16 cellular contexts compared by ENCODE assay signal in the genomic region with DNA sequence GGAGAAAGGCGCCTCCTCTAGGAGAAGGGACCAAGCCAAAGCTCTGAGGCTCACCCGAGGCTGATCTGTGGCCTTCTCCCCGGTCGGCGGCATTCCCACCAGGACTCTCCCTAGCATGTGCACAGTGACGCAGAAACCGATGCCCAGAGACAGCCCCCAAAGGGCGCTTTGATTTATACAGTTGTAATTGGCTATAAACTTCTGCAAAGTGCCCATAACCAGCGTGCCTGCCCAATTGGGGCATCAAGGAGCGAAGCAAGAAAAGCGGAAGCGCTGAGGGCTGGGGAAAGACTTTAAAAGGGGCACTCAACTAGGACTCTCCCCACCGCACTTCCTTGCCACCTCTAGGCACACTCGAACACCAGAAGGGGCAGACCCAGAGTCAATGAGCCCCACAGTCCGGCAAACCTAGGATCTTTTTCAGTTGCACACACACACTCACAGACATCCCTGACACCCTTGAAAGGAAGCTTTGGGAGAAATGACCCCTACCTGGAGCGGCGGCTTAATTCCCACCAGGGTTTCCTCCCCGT. TPM values are rescaled to one million over a fixed set of nuclear protein-coding genes. Genes with fewer than 3 reads are reported as not detected.
DNase-seq lines count a peak whose midpoint lies in the region; ATAC-seq and TF ChIP-seq lines count a peak whose summit lies in the region.
"Had no signal": no experiment of that assay in that cellular context is flagged by ENCODE, and none has a peak within 500 bp of the region (broad histone marks: within the 10 kb centered on the region; RNA-seq: fewer than 3 reads in every experiment).

No MANE protein-coding gene starts in this region.

- peak overlapping the region; percentile 89 for H3K27ac ChIP-seq in VCaP
- peak overlapping the region; percentile 96 to 100 for H3K27ac ChIP-seq in mucosa of rectum (ENCODE audit: low read depth in 2 of 2, low read length in 2 of 2)
- H3K27ac ChIP-seq in gastrocnemius medialis, result no peak overlapping the region
- H3K27ac ChIP-seq in gastroesophageal sphincter, result no peak overlapping the region
- no peak overlapping the region for H3K27ac ChIP-seq in right atrium auricular region
- H3K27ac ChIP-seq: BLaER1 treated with 17β-estradiol and CSF1 and Interleukin-3, amounts not matched to agents 10 nM and 100 nM; skin epidermis; uterus had no signal

- H3K4me1 ChIP-seq in mucosa of rectum (ENCODE audit: control insufficient read depth in 2 of 2, insufficient read depth in 2 of 2, low read length in 2 of 2) (peaks cover 24 to 50% of the 10 kb centered on the region in 2 donors), gastrocnemius medialis (peaks cover 0 to 5% of the 10 kb centered on the region in 2 donors), gastroesophageal sphincter (peaks cover 0 to 42% (median 10%) of the 10 kb centered on the region in 3 donors), right atrium auricular region (peaks cover 0 to 37% of the 10 kb centered on the region in 2 donors)

- peaks cover 15 to 21% of the 10 kb centered on the region in 2 donors for H3K27me3 ChIP-seq in mucosa of rectum (ENCODE audit: control insufficient read depth in 2 of 2, insufficient read depth in 2 of 2, low read length in 2 of 2)
- peaks cover 82 to 88% (median 85%) of the 10 kb centered on the region in 3 donors for H3K27me3 ChIP-seq in gastrocnemius medialis
- H3K27me3 ChIP-seq in gastroesophageal sphincter, result peaks cover 100% of the 10 kb centered on the region
- peaks cover 22 to 49% of the 10 kb centered on the region in 2 donors for H3K27me3 ChIP-seq in right atrium auricular region

- TF ChIP-seq POLR2A in gastrocnemius medialis (IDR thresholded peaks at IDR 0.05), result no peak
- no peak for TF ChIP-seq POLR2A in gastroesophageal sphincter (IDR thresholded peaks at IDR 0.05)

- no peak for ATAC-seq in gastrocnemius medialis
- no peak for ATAC-seq in gastroesophageal sphincter
- ATAC-seq in GM18520 (IDR thresholded peaks at IDR 0.05; ENCODE audit: unreplicated experiment), result no peak
- ATAC-seq: activated T-cell treated with anti-CD3 and anti-CD28 coated beads, Interleukin-2, amount 50 U/mL, for 4 hours had no signal

- intact Hi-C loops in gastrocnemius medialis (cut with DNase I; ENCODE audit: low total_unique reads), result no loop called here

- in situ Hi-C loops in GM13977 (cut with MboI; ENCODE audit: low pct_unique_long_range_greater_than_20kb, low sequenced_read_pairs, unreplicated experiment), result no loop called here
- in situ Hi-C loops in gastrocnemius medialis (cut with MboI; ENCODE audit: low sequenced_read_pairs in 4 of 4), result no loop called here

- no peak for TF ChIP-seq EP300 in gastroesophageal sphincter (IDR thresholded peaks at IDR 0.05)

- DNase-seq in 8988T (peak; percentile 33), GM13977 (ENCODE audit: low spot score) (peak; percentile 46), gastrocnemius medialis (no peak), right atrium auricular region (ENCODE audit: low spot score) (no peak)
- DNase-seq: activated T-cell treated with anti-CD3 and anti-CD28 coated beads, Interleukin-2, amount 50 U/mL, for 4 hours; erythroblast; NCI-H1930; uterus had no signal

- H3K9me3 ChIP-seq in mucosa of rectum (ENCODE audit: control insufficient read depth in 2 of 2, low read length in 2 of 2) (no peaks in the 10 kb centered on the region), gastrocnemius medialis (no peaks in the 10 kb centered on the region), gastroesophageal sphincter (no peaks in the 10 kb centered on the region), right atrium auricular region (no peaks in the 10 kb centered on the region)
- H3K9me3 ChIP-seq: uterus had no signal

- H3K36me3 ChIP-seq in mucosa of rectum (ENCODE audit: control insufficient read depth in 2 of 2, insufficient read depth in 2 of 2, low read length in 2 of 2) (peaks cover 6 to 20% of the 10 kb centered on the region in 2 donors), gastrocnemius medialis (no peaks in the 10 kb centered on the region), gastroesophageal sphincter (no peaks in the 10 kb centered on the region), right atrium auricular region (no peaks in the 10 kb centered on the region)
- H3K36me3 ChIP-seq: BLaER1 treated with 17β-estradiol and CSF1 and Interleukin-3, amounts not matched to agents 10 nM and 100 nM; uterus had no signal

- H3K4me3 ChIP-seq in mucosa of rectum (ENCODE audit: low read length in 2 of 2) (peak overlapping the region; percentile 80 to 89), gastrocnemius medialis (no peak overlapping the region), gastroesophageal sphincter (no peak overlapping the region), right atrium auricular region (no peak overlapping the region)
- H3K4me3 ChIP-seq: skin epidermis had no signal

- WGBS in gastroesophageal sphincter (ENCODE audit: low coverage in 1 of 2), 2 donors, result 0 to 5% methylated on average over 4 to 7 of the region's 18 CpGs

- no peak for TF ChIP-seq CTCF in GM13977 (IDR thresholded peaks at IDR 0.05; ENCODE audit: extremely low read depth, insufficient read depth, missing control alignments)
- TF ChIP-seq CTCF in VCaP (conservative IDR thresholded peaks at IDR 0.05), result no peak
- TF ChIP-seq CTCF in gastrocnemius medialis (IDR thresholded peaks at IDR 0.05 in 4 of 5, conservative IDR thresholded peaks at IDR 0.05 in 1 of 5), result no peak
- no peak for TF ChIP-seq CTCF in gastroesophageal sphincter (IDR thresholded peaks at IDR 0.05)
- no peak for TF ChIP-seq CTCF in right atrium auricular region (IDR thresholded peaks at IDR 0.05)

- peak overlapping the region; percentile 94 to 97 for H3K9ac ChIP-seq in mucosa of rectum (ENCODE audit: low read depth in 1 of 2, low read length in 2 of 2)
- H3K9ac ChIP-seq: BLaER1 treated with 17β-estradiol and CSF1 and Interleukin-3, amounts not matched to agents 10 nM and 100 nM had no signal

RNA-seq across cellular contexts. Expression of gene CDX2, which starts 1.8 kb away (rescaled TPM):
- total RNA-seq in gastrocnemius medialis (under 1 TPM in 1 of 4 donors, not detected in 3; 0.56 TPM), gastroesophageal sphincter (not detected), right atrium auricular region (not detected)
- total RNA-seq: bronchial epithelial cell, mononuclear cell had no signal

RNA-seq across cellular contexts. Expression of gene URAD, which starts 21.2 kb away (rescaled TPM):
- total RNA-seq in gastrocnemius medialis (not detected), gastroesophageal sphincter (not detected), right atrium auricular region (not detected)
- total RNA-seq: activated T-cell treated with anti-CD3 and anti-CD28 coated beads, Interleukin-2, amount 50 U/mL, for 4 hours; bronchial epithelial cell; mononuclear cell; uterus had no signal

RNA-seq across cellular contexts. Expression of gene PDX1, which starts 47.5 kb away (rescaled TPM):
- total RNA-seq in gastrocnemius medialis, result not detected
- total RNA-seq in gastroesophageal sphincter, result not detected
- total RNA-seq in right atrium auricular region, result not detected
- total RNA-seq: activated T-cell treated with anti-CD3 and anti-CD28 coated beads, Interleukin-2, amount 50 U/mL, for 4 hours; bronchial epithelial cell; mononuclear cell; uterus had no signal

Comparison
In these comparisons a context has a peak if more than half of its experiments do, and no peak if none do; other contexts are left out.
1. DNase-seq: peak in 8988T (single experiment) and GM13977 (single experiment); none in gastrocnemius medialis (0 of 2) and right atrium auricular region (single experiment).
2. H3K27ac ChIP-seq: peak in VCaP (single experiment) and mucosa of rectum (2 of 2); none in gastrocnemius medialis (0 of 4), gastroesophageal sphincter (0 of 4) and right atrium auricular region (0 of 2).
3. H3K4me3 ChIP-seq: peak in mucosa of rectum (2 of 2); none in gastrocnemius medialis (0 of 4), gastroesophageal sphincter (0 of 2) and right atrium auricular region (0 of 2).